18 cellular contexts compared by ENCODE assay signal in genomic region chr13:39820606-39821005, GRCh38.
A peak's percentile ranks its signal among the peaks of the same experiment; 100 is the strongest.
DNase-seq lines count a peak whose midpoint lies in the region; ATAC-seq, FAIRE-seq and TF ChIP-seq lines count a peak whose summit lies in the region.
"Had no signal": no experiment of that assay in that cellular context is flagged by ENCODE, and none has a peak within 500 bp of the region (broad histone marks: within the 10 kb centered on the region; RNA-seq: fewer than 3 reads in every experiment).

No MANE protein-coding gene starts in this region.

- no peak for TF ChIP-seq EP300 in H1 (IDR thresholded peaks at IDR 0.05; ENCODE audit: borderline replicate concordance in 1 of 2, low read depth in 2 of 2, low read length in 2 of 2)

- WGBS in H1 (ENCODE audit: extremely low coverage in 1 of 2, insufficient coverage in 1 of 2, insufficient read length in 1 of 2, insufficient replicate concordance in 2 of 2, low coverage in 1 of 2, low lambda C conversion rate in 2 of 2, missing lambda C conversion rate in 1 of 2), 2 experiments = 52% methylated on average over 2 of the region's 2 CpGs; no CpG with 5 or more reads in 1 of the 2 experiments
- WGBS in mesendoderm (ENCODE audit: extremely low coverage, insufficient coverage, low lambda C conversion rate) = no CpG with 5 or more reads among the region's 2 CpGs
- whole genome bisulfite sequencing in right lobe of liver (ENCODE audit: insufficient coverage, low coverage, low lambda C conversion rate, missing lambda C conversion rate) = 73% methylated on average over 2 of the region's 2 CpGs

- H3K4me3 ChIP-seq in H1 (ENCODE audit: extremely low read depth in 1 of 4, insufficient read depth in 2 of 4, low read depth in 3 of 4, low read length in 4 of 4) (no peak overlapping the region), mesendoderm (ENCODE audit: low read length) (no peak overlapping the region), osteoblast (ENCODE audit: insufficient read depth, low read length) (no peak overlapping the region), right lobe of liver (no peak overlapping the region)
- H3K4me3 ChIP-seq: GM23248 had no signal

- H3K56ac ChIP-seq in H1 (replicated peaks; ENCODE audit: insufficient read length, low read depth, low read length) (no peak overlapping the region), mesendoderm (ENCODE audit: low read length) (no peak overlapping the region)

- CTCF ChIA-PET in H1 (lab: Charles Lee; ENCODE audit: partially characterized antibody) = interaction anchor here (0.6 to 2.7 kb wide), 5 partner anchors 9 to 122 kb away, joined by 3 to 8 read pairs (median 4); no protein-coding TSS in a partner anchor

- POLR2A ChIA-PET in H1 (lab: Charles Lee; ENCODE audit: partially characterized antibody) = interaction anchor here (1.2 kb wide), 1 partner anchor 9 kb away, joined by 5 read pairs; no protein-coding TSS in a partner anchor

- H2BK15ac ChIP-seq in H1 (ENCODE audit: low read length) (no peak overlapping the region), mesendoderm (replicated peaks; ENCODE audit: low read depth) (no peak overlapping the region)

- peak; percentile 27 to 46; a peak in 2 of 4 replicates for TF ChIP-seq RAD21 in H1 (IDR thresholded peaks at IDR 0.05 in 1 of 2, conservative IDR thresholded peaks at IDR 0.05 in 1 of 2; ENCODE audit: low read depth in 2 of 2, low read length in 2 of 2)

- H3K79me1 ChIP-seq in H1 (ENCODE audit: low read depth, low read length) (no peaks in the 10 kb centered on the region), mesendoderm (ENCODE audit: low read length) (no peaks in the 10 kb centered on the region)

- no peak overlapping the region for H2BK120ac ChIP-seq in H1 (replicated peaks; ENCODE audit: low read depth, low read length)
- H2BK120ac ChIP-seq in mesendoderm (ENCODE audit: low read depth, low read length) = no peak overlapping the region

- H2AFZ ChIP-seq in H1 (ENCODE audit: low read length) = no peak overlapping the region
- H2AFZ ChIP-seq in osteoblast (ENCODE audit: low read length) = no peak overlapping the region
- H2AFZ ChIP-seq: GM23248 had no signal

- H3K27ac ChIP-seq in H1 (ENCODE audit: low read depth, low read length) (no peak overlapping the region), mesendoderm (ENCODE audit: low read depth, low read length) (no peak overlapping the region), osteoblast (ENCODE audit: low read depth, low read length) (no peak overlapping the region), right lobe of liver (no peak overlapping the region)
- H3K27ac ChIP-seq: C4-2B, GM23248 had no signal

- H3K79me2 ChIP-seq in H1 (ENCODE audit: control insufficient read depth in 1 of 2, insufficient read depth in 2 of 2, low read length in 2 of 2) = no peaks in the 10 kb centered on the region
- no peaks in the 10 kb centered on the region for H3K79me2 ChIP-seq in mesendoderm (ENCODE audit: control insufficient read depth, insufficient read depth, low read length)
- no peaks in the 10 kb centered on the region for H3K79me2 ChIP-seq in osteoblast (ENCODE audit: insufficient read depth, low read length)

- no peaks in the 10 kb centered on the region for H3K23me2 ChIP-seq in H1 (ENCODE audit: low read depth, low read length)

- H3K18ac ChIP-seq in H1 (ENCODE audit: extremely low read depth, low read length) (no peak overlapping the region), mesendoderm (ENCODE audit: low read length) (no peak overlapping the region)

- H3K27me3 ChIP-seq in H1 (replicated peaks in 1 of 4; ENCODE audit: control insufficient read depth in 3 of 4, extremely low read depth in 1 of 4, insufficient read depth in 3 of 4, low read length in 3 of 4) = no peaks in the 10 kb centered on the region
- H3K27me3 ChIP-seq in mesendoderm (ENCODE audit: insufficient read depth, low read length, poor library complexity) = no peaks in the 10 kb centered on the region
- H3K27me3 ChIP-seq in osteoblast (ENCODE audit: insufficient read depth, low read length) = no peaks in the 10 kb centered on the region
- no peaks in the 10 kb centered on the region for H3K27me3 ChIP-seq in right lobe of liver

- no peaks in the 10 kb centered on the region for H3K9me3 ChIP-seq in H1 (ENCODE audit: insufficient read depth in 2 of 2, low read depth in 1 of 2, low read length in 1 of 2)
- no peaks in the 10 kb centered on the region for H3K9me3 ChIP-seq in osteoblast (ENCODE audit: low read depth, low read length)
- no peaks in the 10 kb centered on the region for H3K9me3 ChIP-seq in right lobe of liver
- H3K9me3 ChIP-seq: Caco-2 had no signal

- peak; percentile 24 for FAIRE-seq in H1 (lab: Jason Lieb, UNC)
- FAIRE-seq: A204.1, D721Med, G401.6, GM12891, GM19239 had no signal

- ATAC-seq in right lobe of liver = no peak

- peak in 2 of 3 experiments; percentile 5 to 21; a peak in 1 of 4 replicates for TF ChIP-seq CTCF in H1 (IDR thresholded peaks at IDR 0.05; ENCODE audit: control extremely low read depth in 1 of 3, insufficient read depth in 1 of 3, low read depth in 1 of 3, low read length in 3 of 3)
- no peak for TF ChIP-seq CTCF in osteoblast (IDR thresholded peaks at IDR 0.05; ENCODE audit: extremely low read depth, low read depth, low read length)
- TF ChIP-seq CTCF in right lobe of liver (IDR thresholded peaks at IDR 0.05) = no peak

- no peak overlapping the region for H3K14ac ChIP-seq in H1 (ENCODE audit: insufficient read length)

- TF ChIP-seq POLR2A in H1 (IDR thresholded peaks at IDR 0.05; ENCODE audit: control extremely low read depth in 1 of 2, low read depth in 2 of 2, low read length in 2 of 2) = no peak
- no peak for TF ChIP-seq POLR2A in right lobe of liver (IDR thresholded peaks at IDR 0.05)

- H3K9ac ChIP-seq in H1 (replicated peaks in 1 of 4; ENCODE audit: extremely low read depth in 1 of 4, low read depth in 3 of 4, low read length in 3 of 4) = no peak overlapping the region
- H3K9ac ChIP-seq in mesendoderm (ENCODE audit: low read length) = no peak overlapping the region
- H3K9ac ChIP-seq: GM23248 had no signal

- no peak overlapping the region for H2BK12ac ChIP-seq in H1 (ENCODE audit: low read depth, low read length)

- H2BK5ac ChIP-seq in H1 (ENCODE audit: low read depth, low read length) (no peak overlapping the region), mesendoderm (ENCODE audit: low read length) (no peak overlapping the region)

- intact Hi-C loops in right lobe of liver (cut with DNase I) = no loop called here

- H3K23ac ChIP-seq in H1 (ENCODE audit: insufficient read length) (no peak overlapping the region), mesendoderm (ENCODE audit: low read length) (no peak overlapping the region)

- no peak overlapping the region for H3K4ac ChIP-seq in H1 (replicated peaks; ENCODE audit: insufficient read length, low read depth, low read length)
- H3K4ac ChIP-seq in mesendoderm (ENCODE audit: low read depth, low read length) = no peak overlapping the region

- H3K36me3 ChIP-seq in H1 (ENCODE audit: control insufficient read depth in 2 of 4, insufficient read depth in 4 of 4, low read length in 3 of 4) = no peaks in the 10 kb centered on the region
- no peaks in the 10 kb centered on the region for H3K36me3 ChIP-seq in mesendoderm (ENCODE audit: control insufficient read depth, insufficient read depth, low read length)
- H3K36me3 ChIP-seq in osteoblast (ENCODE audit: insufficient read depth, low read length) = no peaks in the 10 kb centered on the region
- H3K36me3 ChIP-seq in right lobe of liver = no peaks in the 10 kb centered on the region

- H2AK5ac ChIP-seq in H1 (ENCODE audit: low read depth, low read length) (no peak overlapping the region), mesendoderm (ENCODE audit: low read length) (no peak overlapping the region)

- H4K20me1 ChIP-seq in H1 (replicated peaks in 1 of 2; ENCODE audit: control insufficient read depth in 1 of 2, insufficient read depth in 2 of 2, low read length in 2 of 2) = no peaks in the 10 kb centered on the region
- no peaks in the 10 kb centered on the region for H4K20me1 ChIP-seq in osteoblast (ENCODE audit: insufficient read depth, low read length)

- peaks cover 2 to 5% (median 4%) of the 10 kb centered on the region in 4 experiments; a peak in 4 of 7 replicates for H3K4me1 ChIP-seq in H1 (replicated peaks in 1 of 4; ENCODE audit: control insufficient read depth in 3 of 4, insufficient read depth in 4 of 4, low read length in 3 of 4)
- H3K4me1 ChIP-seq in mesendoderm (ENCODE audit: control insufficient read depth, low read depth, low read length) = peaks cover 3% of the 10 kb centered on the region
- no peaks in the 10 kb centered on the region for H3K4me1 ChIP-seq in osteoblast (ENCODE audit: insufficient read depth, low read length)
- H3K4me1 ChIP-seq in right lobe of liver = no peaks in the 10 kb centered on the region
- H3K4me1 ChIP-seq: Caco-2 had no signal

- H4K5ac ChIP-seq in H1 (ENCODE audit: insufficient read length, low read depth, low read length) (no peak overlapping the region), mesendoderm (ENCODE audit: low read length) (no peak overlapping the region)

- DNase-seq in NCI-H82 treated with DMSO at 0.1 percent for 48 hours (lab: John Stamatoyannopoulos, UW; ENCODE audit: unreplicated experiment) (peak; percentile 75), H1 (ENCODE audit: low read depth in 1 of 2, low spot score in 2 of 2) (no peak), mesendoderm (peak; percentile 25), NCI-H510A treated with DMSO at 0.1 percent for 48 hours (lab: John Stamatoyannopoulos, UW) (no peak), osteoblast (ENCODE audit: insufficient read length, low spot score, missing footprints) (no peak), right lobe of liver (no peak)
- no peak for DNase-seq in activated CD4-positive, CD25-positive, alpha-beta regulatory T cell (lab: John Stamatoyannopoulos, UW)
- DNase-seq: ACHN; Caco-2; CD4-positive, alpha-beta T cell; GM23248; H9 had no signal

- H3K4me2 ChIP-seq in H1 (ENCODE audit: insufficient read depth in 1 of 2, low read depth in 2 of 2, low read length in 2 of 2) (no peak overlapping the region), mesendoderm (ENCODE audit: low read length) (no peak overlapping the region), osteoblast (ENCODE audit: insufficient read depth, low read length) (no peak overlapping the region)

- no peak overlapping the region for H4K91ac ChIP-seq in H1 (replicated peaks; ENCODE audit: insufficient read length, low read length)

- H4K8ac ChIP-seq in H1 (ENCODE audit: extremely low read depth, insufficient read depth, low read length) (no peak overlapping the region), mesendoderm (ENCODE audit: low read depth, low read length) (no peak overlapping the region)

- H2BK20ac ChIP-seq in H1 (ENCODE audit: low read length) = no peak overlapping the region

TF ChIP-seq in H1, 55 proteins besides CTCF, POLR2A, EP300 and RAD21:
- TF ChIP-seq NRF1 (IDR thresholded peaks at IDR 0.05; ENCODE audit: low read depth, low read length) (no peak), NANOG (IDR thresholded peaks at IDR 0.05; ENCODE audit: insufficient read depth, low read depth, low read length, poor library complexity, severe bottlenecking) (no peak), KDM1A (IDR thresholded peaks at IDR 0.05; ENCODE audit: borderline replicate concordance, low read length) (no peak), BCL11A (IDR thresholded peaks at IDR 0.05; ENCODE audit: low read depth in 2 of 2, low read length in 2 of 2) (no peak), TEAD4 (IDR thresholded peaks at IDR 0.05; ENCODE audit: low read depth, low read length) (peak; percentile 77), HDAC6 (IDR thresholded peaks at IDR 0.05; ENCODE audit: low read depth, low read length) (no peak)

Comparison
In these comparisons a context has a peak if more than half of its experiments do, and no peak if none do; other contexts are left out.
1. DNase-seq: peak in NCI-H82 treated with DMSO at 0.1 percent for 48 hours (single experiment) and mesendoderm (single experiment); none in H1 (0 of 2), activated CD4-positive, CD25-positive, alpha-beta regulatory T cell (0 of 4), NCI-H510A treated with DMSO at 0.1 percent for 48 hours (single experiment), osteoblast (single experiment) and right lobe of liver (0 of 3).
2. CTCF ChIP-seq: peak in H1 (2 of 3); none in osteoblast (single experiment) and right lobe of liver (0 of 4).